ENCODE assay signal across 22 cellular contexts in genomic region chr2:148014616-148015015, GRCh38.
"Had no signal": no experiment of that assay in that cellular context is flagged by ENCODE, and none has a peak within 500 bp of the region (broad histone marks: within the 10 kb centered on the region; RNA-seq: fewer than 3 reads in every experiment).

No MANE protein-coding gene starts in this region.

- H3K27ac ChIP-seq: breast epithelium, KMS-11, VCaP had no signal

- H3K4me3 Mint-ChIP-seq: activated CD4-positive, alpha-beta memory T cell treated with anti-CD3 and anti-CD28 coated beads for 36 hours; activated CD4-positive, alpha-beta T cell treated with anti-CD3 and anti-CD28 coated beads, Interleukin-2, amount 10 ng/mL, durations not matched to agents 7 days and 5 days; activated T-cell treated with anti-CD3 and anti-CD28 coated beads, Interleukin-2, amount 50 U/mL, for 4 hours; T-helper 1 cell treated with Interleukin-12 subunit alpha and Interleukin-12 subunit beta and Interleukin-4 antibody, amounts not matched to agents 30 μg/mL and 1 μg/mL, for 36 hours had no signal

- H3K4me1 ChIP-seq: breast epithelium had no signal

- H3K27me3 Mint-ChIP-seq: activated CD4-positive, alpha-beta memory T cell treated with anti-CD3 and anti-CD28 coated beads for 36 hours; activated CD4-positive, alpha-beta T cell treated with anti-CD3 and anti-CD28 coated beads, Interleukin-2, amount 10 ng/mL, durations not matched to agents 7 days and 5 days had no signal

- H3K4me2 ChIP-seq: KMS-11 had no signal

- H3K9me3 Mint-ChIP-seq: activated CD4-positive, alpha-beta memory T cell treated with anti-CD3 and anti-CD28 coated beads for 36 hours had no signal

- H3K27ac Mint-ChIP-seq: activated CD4-positive, alpha-beta memory T cell treated with anti-CD3 and anti-CD28 coated beads for 36 hours; activated CD4-positive, alpha-beta T cell treated with anti-CD3 and anti-CD28 coated beads, Interleukin-2, amount 10 ng/mL, durations not matched to agents 7 days and 5 days; T-helper 1 cell treated with Interleukin-12 subunit alpha and Interleukin-12 subunit beta and Interleukin-4 antibody, amounts not matched to agents 30 μg/mL and 1 μg/mL, for 36 hours had no signal

- H3K9ac ChIP-seq: KMS-11 had no signal

- H3K27me3 ChIP-seq: breast epithelium, MG63 had no signal

- FAIRE-seq: RCC 7860 had no signal

- DNase-seq: activated CD4-positive, alpha-beta memory T cell treated with anti-CD3 and anti-CD28 coated beads for 36 hours; activated CD4-positive, alpha-beta T cell treated with anti-CD3 and anti-CD28 coated beads, Interleukin-2, amount 10 ng/mL, durations not matched to agents 7 days and 5 days; activated CD4-positive, CD25-positive, alpha-beta regulatory T cell; activated CD8-positive, alpha-beta memory T cell treated with anti-CD3 and anti-CD28 coated beads for 24 hours; activated effector memory CD4-positive, alpha-beta T cell treated with anti-CD3 and anti-CD28 coated beads, Interleukin-2, amount 50 U/mL, for 16 hours; activated naive CD4-positive, alpha-beta T cell treated with Interleukin-2 at 50 U/mL for 16 hours; activated T-cell treated with anti-CD3 and anti-CD28 coated beads, Interleukin-2, amount 50 U/mL, for 4 hours; aorta; MG63; NCI-H1105; NCI-H1436; NCI-H1694 treated with DMSO at 0.1 percent for 48 hours; NCI-H2029 treated with DMSO at 0.1 percent for 48 hours; NCI-H510A treated with DMSO at 0.1 percent for 48 hours; PC-3; SHP77; T-helper 9 cell had no signal

- ATAC-seq: activated T-cell treated with anti-CD3 and anti-CD28 coated beads, Interleukin-2, amount 50 U/mL, for 4 hours; PC-3 had no signal

- H3K4me3 ChIP-seq: breast epithelium, MG63 had no signal

- H3K9me3 ChIP-seq: breast epithelium, MG63 had no signal

- H3K36me3 ChIP-seq: breast epithelium, MG63 had no signal
